Comparison of ENCODE assay signal across 19 cellular contexts in the genomic region with DNA sequence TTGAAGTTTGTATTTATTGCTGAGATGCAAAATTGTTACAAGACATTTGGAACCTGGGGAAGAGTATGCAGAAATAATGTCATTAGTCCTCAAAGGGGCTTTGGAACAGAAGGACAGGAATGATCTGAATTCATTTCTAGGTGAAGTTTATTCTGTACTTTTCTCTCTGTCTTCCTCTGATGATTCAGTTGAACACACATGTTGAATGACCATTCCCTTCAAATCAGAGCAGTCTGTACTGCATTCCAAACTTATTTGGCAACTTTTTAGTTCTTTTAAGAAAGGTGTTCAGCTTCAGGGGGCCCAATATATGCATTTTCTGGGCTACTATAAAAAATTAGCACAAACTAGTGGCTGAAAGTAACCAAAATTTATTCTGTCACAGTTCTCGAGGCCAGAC.
"Had no signal": no experiment of that assay in that cellular context is flagged by ENCODE, and none has a peak within 500 bp of the region (broad histone marks: within the 10 kb centered on the region; RNA-seq: fewer than 3 reads in every experiment).

No MANE protein-coding gene starts in this region.

- ATAC-seq: left lobe of liver; naive thymus-derived CD8-positive, alpha-beta T cell; psoas muscle had no signal

- DNase-seq: effector CD4-positive, alpha-beta T cell; endodermal cell; foreskin melanocyte; head of caudate nucleus; mammary epithelial cell; mucosa of descending colon; naive thymus-derived CD8-positive, alpha-beta T cell; psoas muscle; sigmoid colon; small intestine; stimulated activated CD4-positive, alpha-beta T cell treated with anti-CD3 and anti-CD28 coated beads, Interleukin-12 subunit alpha, Interleukin-12 subunit beta, amount 100 ng/mL, for 4 hours; stimulated activated naive CD4-positive, alpha-beta T cell treated with Interleukin-2 at 50 U/mL for 16 hours; thyroid gland; upper lobe of left lung; uterus had no signal

- H3K27ac ChIP-seq: coronary artery, hepatocyte, neutrophil, psoas muscle, sigmoid colon, uterus had no signal

- H3K27me3 ChIP-seq: hepatocyte, neutrophil, sigmoid colon, thyroid gland, upper lobe of left lung, uterus had no signal

- H3K79me2 ChIP-seq: hepatocyte had no signal

- H2AFZ ChIP-seq: hepatocyte had no signal

- H3K36me3 ChIP-seq: neutrophil, sigmoid colon, thyroid gland, upper lobe of left lung, uterus had no signal

- H3K4me2 ChIP-seq: hepatocyte had no signal

- H3K9me3 ChIP-seq: mucosa of descending colon, neutrophil, psoas muscle, sigmoid colon, thyroid gland, upper lobe of left lung, uterus had no signal

- H3K4me1 ChIP-seq: uterus had no signal

- H3K4me3 ChIP-seq: coronary artery, hepatocyte, mucosa of descending colon, psoas muscle, sigmoid colon, thyroid gland, upper lobe of left lung, uterus had no signal
